ENCODE assay signal across 1 cellular context in the genomic region with DNA sequence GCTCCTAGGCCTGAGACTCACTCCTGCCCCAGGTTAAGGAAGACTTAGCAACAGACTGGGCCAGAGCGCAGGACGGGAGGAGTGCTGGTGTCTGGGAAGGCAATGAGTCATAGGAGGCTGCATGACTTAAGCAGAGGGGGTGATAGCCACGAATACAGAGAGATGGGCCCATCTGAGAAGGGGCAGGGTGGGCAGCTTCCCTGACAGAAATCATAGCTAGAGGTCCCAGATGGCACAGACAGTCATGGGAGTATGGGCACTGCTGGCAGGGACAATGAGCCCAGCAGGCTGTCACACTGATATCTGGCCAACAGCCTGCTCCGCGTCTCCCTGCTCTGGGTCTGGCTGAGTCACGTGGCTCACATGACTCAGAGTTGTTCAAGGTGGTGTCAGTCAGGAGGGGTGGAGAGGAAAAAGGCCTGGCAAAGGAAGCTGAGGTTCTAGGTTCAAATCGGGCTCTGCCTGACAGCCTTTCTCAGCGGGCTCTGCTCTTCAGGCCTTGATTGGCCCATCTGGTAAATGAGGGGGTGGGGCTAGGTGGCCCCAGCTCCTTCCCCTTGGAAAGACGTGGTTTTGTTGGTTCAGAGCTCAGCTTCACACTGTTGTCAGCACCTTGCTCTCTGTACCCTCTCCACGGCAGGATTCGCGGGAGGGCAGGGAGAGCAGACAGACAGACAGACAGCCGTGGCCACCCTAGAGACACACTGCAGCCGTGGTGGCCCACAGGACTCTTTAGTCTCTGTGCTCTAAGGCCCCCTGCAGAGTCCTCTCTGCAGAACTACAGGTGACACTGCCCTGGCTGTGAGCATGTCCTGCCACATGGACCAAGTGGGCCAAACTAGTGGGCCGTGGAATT.
A peak's percentile ranks its signal among the peaks of the same experiment; 100 is the strongest.
TF ChIP-seq lines count a peak whose summit lies in the region.

No MANE protein-coding gene starts in this region.

TF ChIP-seq in K562, 482 proteins besides CTCF, POLR2A, EP300 and RAD21 (continued from another document and continues in another):
- TF ChIP-seq, protein P1, sequence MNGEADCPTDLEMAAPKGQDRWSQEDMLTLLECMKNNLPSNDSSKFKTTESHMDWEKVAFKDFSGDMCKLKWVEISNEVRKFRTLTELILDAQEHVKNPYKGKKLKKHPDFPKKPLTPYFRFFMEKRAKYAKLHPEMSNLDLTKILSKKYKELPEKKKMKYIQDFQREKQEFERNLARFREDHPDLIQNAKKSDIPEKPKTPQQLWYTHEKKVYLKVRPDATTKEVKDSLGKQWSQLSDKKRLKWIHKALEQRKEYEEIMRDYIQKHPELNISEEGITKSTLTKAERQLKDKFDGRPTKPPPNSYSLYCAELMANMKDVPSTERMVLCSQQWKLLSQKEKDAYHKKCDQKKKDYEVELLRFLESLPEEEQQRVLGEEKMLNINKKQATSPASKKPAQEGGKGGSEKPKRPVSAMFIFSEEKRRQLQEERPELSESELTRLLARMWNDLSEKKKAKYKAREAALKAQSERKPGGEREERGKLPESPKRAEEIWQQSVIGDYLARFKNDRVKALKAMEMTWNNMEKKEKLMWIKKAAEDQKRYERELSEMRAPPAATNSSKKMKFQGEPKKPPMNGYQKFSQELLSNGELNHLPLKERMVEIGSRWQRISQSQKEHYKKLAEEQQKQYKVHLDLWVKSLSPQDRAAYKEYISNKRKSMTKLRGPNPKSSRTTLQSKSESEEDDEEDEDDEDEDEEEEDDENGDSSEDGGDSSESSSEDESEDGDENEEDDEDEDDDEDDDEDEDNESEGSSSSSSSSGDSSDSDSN (IDR thresholded peaks at IDR 0.05; ENCODE audit: borderline replicate concordance in 1 of 2, low read depth in 2 of 2, low read length in 2 of 2) = no peak
- no peak for TF ChIP-seq HNRNPH1 (optimal IDR thresholded peaks at IDR 0.05; ENCODE audit: low read depth, low read length)
- TF ChIP-seq, protein P2, sequence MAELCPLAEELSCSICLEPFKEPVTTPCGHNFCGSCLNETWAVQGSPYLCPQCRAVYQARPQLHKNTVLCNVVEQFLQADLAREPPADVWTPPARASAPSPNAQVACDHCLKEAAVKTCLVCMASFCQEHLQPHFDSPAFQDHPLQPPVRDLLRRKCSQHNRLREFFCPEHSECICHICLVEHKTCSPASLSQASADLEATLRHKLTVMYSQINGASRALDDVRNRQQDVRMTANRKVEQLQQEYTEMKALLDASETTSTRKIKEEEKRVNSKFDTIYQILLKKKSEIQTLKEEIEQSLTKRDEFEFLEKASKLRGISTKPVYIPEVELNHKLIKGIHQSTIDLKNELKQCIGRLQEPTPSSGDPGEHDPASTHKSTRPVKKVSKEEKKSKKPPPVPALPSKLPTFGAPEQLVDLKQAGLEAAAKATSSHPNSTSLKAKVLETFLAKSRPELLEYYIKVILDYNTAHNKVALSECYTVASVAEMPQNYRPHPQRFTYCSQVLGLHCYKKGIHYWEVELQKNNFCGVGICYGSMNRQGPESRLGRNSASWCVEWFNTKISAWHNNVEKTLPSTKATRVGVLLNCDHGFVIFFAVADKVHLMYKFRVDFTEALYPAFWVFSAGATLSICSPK (IDR thresholded peaks at IDR 0.05; ENCODE audit: borderline replicate concordance) = no peak
- TF ChIP-seq HNRNPL (IDR thresholded peaks at IDR 0.05; ENCODE audit: low read depth, low read length) = no peak
- TF ChIP-seq CREB1 (IDR thresholded peaks at IDR 0.05) = no peak; the same call in 1 of the 2 replicates
- TF ChIP-seq CREB1 (CRISPR knock-in tag; IDR thresholded peaks at IDR 0.05) = peak; percentile 35; the same call in 1 of the 2 replicates
- TF ChIP-seq NRF1 (conservative IDR thresholded peaks at IDR 0.05 in 1 of 2, IDR thresholded peaks at IDR 0.05 in 1 of 2) = peak; percentile 40 to 53; a peak in 3 of 4 replicates
- TF ChIP-seq, protein P3, sequence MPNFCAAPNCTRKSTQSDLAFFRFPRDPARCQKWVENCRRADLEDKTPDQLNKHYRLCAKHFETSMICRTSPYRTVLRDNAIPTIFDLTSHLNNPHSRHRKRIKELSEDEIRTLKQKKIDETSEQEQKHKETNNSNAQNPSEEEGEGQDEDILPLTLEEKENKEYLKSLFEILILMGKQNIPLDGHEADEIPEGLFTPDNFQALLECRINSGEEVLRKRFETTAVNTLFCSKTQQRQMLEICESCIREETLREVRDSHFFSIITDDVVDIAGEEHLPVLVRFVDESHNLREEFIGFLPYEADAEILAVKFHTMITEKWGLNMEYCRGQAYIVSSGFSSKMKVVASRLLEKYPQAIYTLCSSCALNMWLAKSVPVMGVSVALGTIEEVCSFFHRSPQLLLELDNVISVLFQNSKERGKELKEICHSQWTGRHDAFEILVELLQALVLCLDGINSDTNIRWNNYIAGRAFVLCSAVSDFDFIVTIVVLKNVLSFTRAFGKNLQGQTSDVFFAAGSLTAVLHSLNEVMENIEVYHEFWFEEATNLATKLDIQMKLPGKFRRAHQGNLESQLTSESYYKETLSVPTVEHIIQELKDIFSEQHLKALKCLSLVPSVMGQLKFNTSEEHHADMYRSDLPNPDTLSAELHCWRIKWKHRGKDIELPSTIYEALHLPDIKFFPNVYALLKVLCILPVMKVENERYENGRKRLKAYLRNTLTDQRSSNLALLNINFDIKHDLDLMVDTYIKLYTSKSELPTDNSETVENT (CRISPR knock-in tag; IDR thresholded peaks at IDR 0.05) = no peak
- TF ChIP-seq TBP (optimal IDR thresholded peaks at IDR 0.05; ENCODE audit: low read depth, low read length) = no peak
- TF ChIP-seq ZNF197 (CRISPR knock-in tag; IDR thresholded peaks at IDR 0.05; ENCODE audit: low read depth) = no peak
- no peak for TF ChIP-seq GTF2E2 (tag; IDR thresholded peaks at IDR 0.05)
- TF ChIP-seq, protein P4, sequence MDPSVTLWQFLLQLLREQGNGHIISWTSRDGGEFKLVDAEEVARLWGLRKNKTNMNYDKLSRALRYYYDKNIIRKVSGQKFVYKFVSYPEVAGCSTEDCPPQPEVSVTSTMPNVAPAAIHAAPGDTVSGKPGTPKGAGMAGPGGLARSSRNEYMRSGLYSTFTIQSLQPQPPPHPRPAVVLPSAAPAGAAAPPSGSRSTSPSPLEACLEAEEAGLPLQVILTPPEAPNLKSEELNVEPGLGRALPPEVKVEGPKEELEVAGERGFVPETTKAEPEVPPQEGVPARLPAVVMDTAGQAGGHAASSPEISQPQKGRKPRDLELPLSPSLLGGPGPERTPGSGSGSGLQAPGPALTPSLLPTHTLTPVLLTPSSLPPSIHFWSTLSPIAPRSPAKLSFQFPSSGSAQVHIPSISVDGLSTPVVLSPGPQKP (CRISPR knock-in tag; IDR thresholded peaks at IDR 0.05) = no peak
- no peak for TF ChIP-seq RBM22 (IDR thresholded peaks at IDR 0.05; ENCODE audit: low read depth, low read length, poor library complexity, severe bottlenecking)
- TF ChIP-seq FOXJ3 (CRISPR knock-in tag; IDR thresholded peaks at IDR 0.05) = no peak
- peak; percentile 54; the same call in 1 of the 2 replicates for TF ChIP-seq ZNF263 (CRISPR knock-in tag; IDR thresholded peaks at IDR 0.05; ENCODE audit: borderline replicate concordance)
- no peak for TF ChIP-seq MTA2 (IDR thresholded peaks at IDR 0.05; ENCODE audit: low read depth)
- no peak for TF ChIP-seq ZBED1 (IDR thresholded peaks at IDR 0.05)
- TF ChIP-seq MCM5 (IDR thresholded peaks at IDR 0.05; ENCODE audit: low read depth) = no peak
- TF ChIP-seq, protein P5, sequence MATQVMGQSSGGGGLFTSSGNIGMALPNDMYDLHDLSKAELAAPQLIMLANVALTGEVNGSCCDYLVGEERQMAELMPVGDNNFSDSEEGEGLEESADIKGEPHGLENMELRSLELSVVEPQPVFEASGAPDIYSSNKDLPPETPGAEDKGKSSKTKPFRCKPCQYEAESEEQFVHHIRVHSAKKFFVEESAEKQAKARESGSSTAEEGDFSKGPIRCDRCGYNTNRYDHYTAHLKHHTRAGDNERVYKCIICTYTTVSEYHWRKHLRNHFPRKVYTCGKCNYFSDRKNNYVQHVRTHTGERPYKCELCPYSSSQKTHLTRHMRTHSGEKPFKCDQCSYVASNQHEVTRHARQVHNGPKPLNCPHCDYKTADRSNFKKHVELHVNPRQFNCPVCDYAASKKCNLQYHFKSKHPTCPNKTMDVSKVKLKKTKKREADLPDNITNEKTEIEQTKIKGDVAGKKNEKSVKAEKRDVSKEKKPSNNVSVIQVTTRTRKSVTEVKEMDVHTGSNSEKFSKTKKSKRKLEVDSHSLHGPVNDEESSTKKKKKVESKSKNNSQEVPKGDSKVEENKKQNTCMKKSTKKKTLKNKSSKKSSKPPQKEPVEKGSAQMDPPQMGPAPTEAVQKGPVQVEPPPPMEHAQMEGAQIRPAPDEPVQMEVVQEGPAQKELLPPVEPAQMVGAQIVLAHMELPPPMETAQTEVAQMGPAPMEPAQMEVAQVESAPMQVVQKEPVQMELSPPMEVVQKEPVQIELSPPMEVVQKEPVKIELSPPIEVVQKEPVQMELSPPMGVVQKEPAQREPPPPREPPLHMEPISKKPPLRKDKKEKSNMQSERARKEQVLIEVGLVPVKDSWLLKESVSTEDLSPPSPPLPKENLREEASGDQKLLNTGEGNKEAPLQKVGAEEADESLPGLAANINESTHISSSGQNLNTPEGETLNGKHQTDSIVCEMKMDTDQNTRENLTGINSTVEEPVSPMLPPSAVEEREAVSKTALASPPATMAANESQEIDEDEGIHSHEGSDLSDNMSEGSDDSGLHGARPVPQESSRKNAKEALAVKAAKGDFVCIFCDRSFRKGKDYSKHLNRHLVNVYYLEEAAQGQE (CRISPR knock-in tag; IDR thresholded peaks at IDR 0.05; ENCODE audit: low read depth) = no peak
- no peak for TF ChIP-seq PYGO2 (tag; IDR thresholded peaks at IDR 0.05)
- TF ChIP-seq, protein P6, sequence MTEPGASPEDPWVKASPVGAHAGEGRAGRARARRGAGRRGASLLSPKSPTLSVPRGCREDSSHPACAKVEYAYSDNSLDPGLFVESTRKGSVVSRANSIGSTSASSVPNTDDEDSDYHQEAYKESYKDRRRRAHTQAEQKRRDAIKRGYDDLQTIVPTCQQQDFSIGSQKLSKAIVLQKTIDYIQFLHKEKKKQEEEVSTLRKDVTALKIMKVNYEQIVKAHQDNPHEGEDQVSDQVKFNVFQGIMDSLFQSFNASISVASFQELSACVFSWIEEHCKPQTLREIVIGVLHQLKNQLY (CRISPR knock-in tag; conservative IDR thresholded peaks at IDR 0.05) = no peak
- TF ChIP-seq, protein P7, sequence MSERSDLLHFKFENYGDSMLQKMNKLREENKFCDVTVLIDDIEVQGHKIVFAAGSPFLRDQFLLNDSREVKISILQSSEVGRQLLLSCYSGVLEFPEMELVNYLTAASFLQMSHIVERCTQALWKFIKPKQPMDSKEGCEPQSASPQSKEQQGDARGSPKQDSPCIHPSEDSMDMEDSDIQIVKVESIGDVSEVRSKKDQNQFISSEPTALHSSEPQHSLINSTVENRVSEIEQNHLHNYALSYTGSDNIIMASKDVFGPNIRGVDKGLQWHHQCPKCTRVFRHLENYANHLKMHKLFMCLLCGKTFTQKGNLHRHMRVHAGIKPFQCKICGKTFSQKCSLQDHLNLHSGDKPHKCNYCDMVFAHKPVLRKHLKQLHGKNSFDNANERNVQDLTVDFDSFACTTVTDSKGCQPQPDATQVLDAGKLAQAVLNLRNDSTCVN (CRISPR knock-in tag; IDR thresholded peaks at IDR 0.05) = no peak
- peak in 1 of 2 experiments; percentile 64; a peak in 2 of 4 replicates for TF ChIP-seq FOXK2 (conservative IDR thresholded peaks at IDR 0.05 in 1 of 2, IDR thresholded peaks at IDR 0.05 in 1 of 2; ENCODE audit: low read depth in 2 of 2)
- no peak for TF ChIP-seq ETV6 (IDR thresholded peaks at IDR 0.05; ENCODE audit: borderline replicate concordance in 1 of 2, low read depth in 2 of 2, low read length in 1 of 2)
- TF ChIP-seq ETV6 (CRISPR knock-in tag; IDR thresholded peaks at IDR 0.05; ENCODE audit: borderline replicate concordance) = 0 out of 2 replicates have a peak, but pooled peaks have one; percentile 64
- peak; percentile 52; the same call in 1 of the 2 replicates for TF ChIP-seq NCOA1 (IDR thresholded peaks at IDR 0.05; ENCODE audit: low read depth)
- peak; percentile 56 for TF ChIP-seq NFE2 (IDR thresholded peaks at IDR 0.05; ENCODE audit: low read depth)
- no peak for TF ChIP-seq ATF1 (CRISPR knock-in tag; IDR thresholded peaks at IDR 0.05)
- TF ChIP-seq ATF1 (tag; IDR thresholded peaks at IDR 0.05) = peak; percentile 77
- TF ChIP-seq EHMT2 (IDR thresholded peaks at IDR 0.05) = peak; percentile 41; the same call in 1 of the 2 replicates
- TF ChIP-seq ZNF445 (CRISPR knock-in tag; IDR thresholded peaks at IDR 0.05; ENCODE audit: low read depth) = no peak
- TF ChIP-seq, protein P8, sequence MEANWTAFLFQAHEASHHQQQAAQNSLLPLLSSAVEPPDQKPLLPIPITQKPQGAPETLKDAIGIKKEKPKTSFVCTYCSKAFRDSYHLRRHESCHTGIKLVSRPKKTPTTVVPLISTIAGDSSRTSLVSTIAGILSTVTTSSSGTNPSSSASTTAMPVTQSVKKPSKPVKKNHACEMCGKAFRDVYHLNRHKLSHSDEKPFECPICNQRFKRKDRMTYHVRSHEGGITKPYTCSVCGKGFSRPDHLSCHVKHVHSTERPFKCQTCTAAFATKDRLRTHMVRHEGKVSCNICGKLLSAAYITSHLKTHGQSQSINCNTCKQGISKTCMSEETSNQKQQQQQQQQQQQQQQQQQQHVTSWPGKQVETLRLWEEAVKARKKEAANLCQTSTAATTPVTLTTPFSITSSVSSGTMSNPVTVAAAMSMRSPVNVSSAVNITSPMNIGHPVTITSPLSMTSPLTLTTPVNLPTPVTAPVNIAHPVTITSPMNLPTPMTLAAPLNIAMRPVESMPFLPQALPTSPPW (CRISPR knock-in tag; IDR thresholded peaks at IDR 0.05) = peak; percentile 53
- TF ChIP-seq ZNF133 (CRISPR knock-in tag; IDR thresholded peaks at IDR 0.05) = no peak
- no peak for TF ChIP-seq RFX7 (CRISPR knock-in tag; IDR thresholded peaks at IDR 0.05)
- TF ChIP-seq MAZ (CRISPR knock-in tag; conservative IDR thresholded peaks at IDR 0.05 in 1 of 2, IDR thresholded peaks at IDR 0.05 in 1 of 2) = peak in 1 of 2 experiments; percentile 77; a peak in 3 of 4 replicates
- peak; percentile 40; the same call in 1 of the 2 replicates for TF ChIP-seq TCF3 (CRISPR knock-in tag; IDR thresholded peaks at IDR 0.05)
- TF ChIP-seq ZFP36 (IDR thresholded peaks at IDR 0.05; ENCODE audit: low read depth, low read length, partially characterized antibody) = peak; percentile 37
- no peak for TF ChIP-seq HEY1 (CRISPR knock-in tag; IDR thresholded peaks at IDR 0.05; ENCODE audit: borderline replicate concordance)
- TF ChIP-seq PML (IDR thresholded peaks at IDR 0.05; ENCODE audit: low read length) = no peak
- no peak for TF ChIP-seq SRSF9 (IDR thresholded peaks at IDR 0.05; ENCODE audit: borderline replicate concordance, low read depth, low read length)
